Comparison of ENCODE assay signal across 8 cellular contexts in genomic region chr7:150404785-150405583, GRCh38. TPM values are rescaled to one million over a fixed set of nuclear protein-coding genes. Genes with fewer than 3 reads are reported as not detected.
A peak's percentile ranks its signal among the peaks of the same experiment; 100 is the strongest.
DNase-seq lines count a peak whose midpoint lies in the region; ATAC-seq and TF ChIP-seq lines count a peak whose summit lies in the region.

No MANE protein-coding gene starts in this region.

- H3K36me3 ChIP-seq in NT2/D1 (ENCODE audit: insufficient read depth, insufficient read length, low read length) (peaks cover 4% of the 10 kb centered on the region), mucosa of rectum (ENCODE audit: control insufficient read depth in 2 of 2, insufficient read depth in 2 of 2, low read length in 2 of 2) (peaks cover 3 to 9% of the 10 kb centered on the region in 2 donors)

- no peaks in the 10 kb centered on the region for H3K9me3 ChIP-seq in NT2/D1 (ENCODE audit: insufficient read depth, low read length)
- H3K9me3 ChIP-seq in mucosa of rectum (ENCODE audit: control insufficient read depth in 2 of 2, low read length in 2 of 2) = no peaks in the 10 kb centered on the region

- peak; percentile 26 for TF ChIP-seq CTCF in epithelial cell of proximal tubule (conservative IDR thresholded peaks at IDR 0.05; ENCODE audit: low read depth, low read length)

- H3K9ac ChIP-seq in NT2/D1 (ENCODE audit: insufficient read length, low read depth) (peak overlapping the region; percentile 94), mucosa of rectum (ENCODE audit: low read depth in 1 of 2, low read length in 2 of 2) (peak overlapping the region; percentile 81 to 88)

- H3K4me1 ChIP-seq in NT2/D1 (ENCODE audit: insufficient read depth, insufficient read length) (peaks cover 24% of the 10 kb centered on the region), mucosa of rectum (ENCODE audit: control insufficient read depth in 2 of 2, insufficient read depth in 2 of 2, low read length in 2 of 2) (peaks cover 37 to 42% of the 10 kb centered on the region in 2 donors)

- peak; percentile 49 for ATAC-seq in GM19397 (IDR thresholded peaks at IDR 0.05; ENCODE audit: unreplicated experiment)
- ATAC-seq in HG03558 (IDR thresholded peaks at IDR 0.05; ENCODE audit: extremely low read depth, unreplicated experiment) = peak; percentile 38

- H3K27me3 ChIP-seq in NT2/D1 (ENCODE audit: insufficient read depth, insufficient read length) (no peaks in the 10 kb centered on the region), mucosa of rectum (ENCODE audit: control insufficient read depth in 2 of 2, insufficient read depth in 2 of 2, low read length in 2 of 2) (no peaks in the 10 kb centered on the region)

- H3K4me3 ChIP-seq in NT2/D1 (ENCODE audit: insufficient read length, low read depth) (peak overlapping the region; percentile 68), epithelial cell of proximal tubule (ENCODE audit: low read depth, low read length) (peak overlapping the region; percentile 67), mucosa of rectum (ENCODE audit: low read length in 2 of 2) (peak overlapping the region; percentile 70 to 80)

- peak overlapping the region; percentile 92 to 93 for H3K27ac ChIP-seq in mucosa of rectum (ENCODE audit: low read depth in 2 of 2, low read length in 2 of 2)

- DNase-seq in COLO668 (lab: John Stamatoyannopoulos, UW; ENCODE audit: unreplicated experiment) (peak; percentile 91), NT2/D1 (ENCODE audit: low read depth, low spot score) (peak; percentile 81), activated T-cell treated with anti-CD3 and anti-CD28 coated beads for 48 hours (ENCODE audit: low read depth) (peak; percentile 79), epithelial cell of proximal tubule (ENCODE audit: low read depth) (no peak)
- peak; percentile 38 to 44 for DNase-seq in stimulated activated CD8-positive, alpha-beta memory T cell treated with anti-CD3 and anti-CD28 coated beads, Interleukin-4, amount 100 ng/mL, for 1 hour (ENCODE audit: low read depth in 2 of 2, low spot score in 1 of 2)

RNA-seq across cellular contexts. Expression of gene ZNF775, which starts 25.9 kb away (rescaled TPM):
- 4.8 and 8.6 TPM in 2 replicates for total RNA-seq in epithelial cell of proximal tubule

RNA-seq across cellular contexts. Expression of gene REPIN1, which starts 36.4 kb away (rescaled TPM):
- total RNA-seq in epithelial cell of proximal tubule = 127 and 218 TPM in 2 replicates

RNA-seq across cellular contexts. Expression of gene GIMAP8, which starts 45.4 kb away (rescaled TPM):
- not detected in 2 replicates for total RNA-seq in epithelial cell of proximal tubule
